8 cellular contexts compared by ENCODE assay signal in the genomic region with DNA sequence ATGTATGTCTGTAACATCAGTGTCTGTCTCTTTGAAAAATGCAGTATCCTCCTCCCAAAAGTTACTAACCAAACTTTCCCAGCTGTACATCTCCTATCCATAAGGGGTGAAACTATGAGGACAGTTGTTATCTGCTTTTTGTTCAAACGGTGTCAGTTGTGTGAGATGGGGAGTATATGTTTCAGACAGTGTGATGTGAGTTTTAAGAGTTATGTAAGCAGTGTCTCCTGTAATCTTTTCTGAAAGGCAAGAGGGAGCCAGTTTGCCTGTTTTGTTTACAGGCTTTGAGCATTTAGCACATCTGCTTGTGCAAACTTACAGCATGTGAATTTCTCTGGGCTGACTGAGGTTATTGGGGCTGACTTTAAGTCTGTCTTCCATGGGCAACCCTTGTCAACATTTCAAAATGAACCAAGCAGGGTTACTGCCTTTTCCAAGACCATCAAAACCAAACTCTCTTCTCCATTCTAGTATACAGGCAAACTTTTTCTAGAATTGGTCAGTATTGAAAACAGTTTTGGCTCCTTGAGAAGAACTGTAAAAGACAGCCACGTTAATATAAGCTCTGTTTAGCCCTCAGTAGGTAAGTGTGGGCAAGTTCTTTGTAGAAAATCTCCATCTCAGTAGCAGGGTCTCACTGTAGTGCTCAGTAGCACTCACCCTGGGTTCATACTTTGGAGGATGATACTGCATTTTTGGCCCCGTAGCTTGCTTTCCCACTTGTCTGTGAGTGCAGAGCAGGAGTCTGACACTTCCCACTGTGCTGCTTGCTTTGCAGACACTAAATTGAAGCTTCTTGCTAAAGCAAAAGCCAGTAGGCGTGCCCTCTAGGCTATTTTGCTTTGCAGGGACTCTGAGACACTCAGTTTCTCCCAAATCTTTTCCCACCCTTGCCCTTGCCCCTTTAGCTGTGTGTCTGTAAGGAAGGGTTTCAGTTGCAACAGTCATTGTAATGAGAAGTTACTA. TPM values are rescaled to one million over a fixed set of nuclear protein-coding genes. Genes with fewer than 3 reads are reported as not detected.
DNase-seq lines count a peak whose midpoint lies in the region; ATAC-seq and TF ChIP-seq lines count a peak whose summit lies in the region.

No MANE protein-coding gene starts in this region.

- no peaks in the 10 kb centered on the region for H3K27me3 ChIP-seq in HUES48 (ENCODE audit: control insufficient read depth, insufficient read depth, low read length)
- H3K27me3 ChIP-seq in psoas muscle (ENCODE audit: insufficient read depth in 3 of 3, low read length in 2 of 3), result no peaks in the 10 kb centered on the region

- TF ChIP-seq CTCF in VCaP (conservative IDR thresholded peaks at IDR 0.05) (no peak), psoas muscle (IDR thresholded peaks at IDR 0.05) (no peak)

- no peak overlapping the region for H3K9ac ChIP-seq in HUES48 (ENCODE audit: low read depth, low read length)

- DNase-seq in fibroblast of peridontal ligament (ENCODE audit: extremely low read depth), result peak; percentile 35
- DNase-seq in psoas muscle, result no peak
- DNase-seq in NCI-H446 treated with DMSO at 0.1 percent for 48 hours (lab: John Stamatoyannopoulos, UW), result no peak
- no peak for DNase-seq in HT-29 (ENCODE audit: low spot score)

- WGBS in psoas muscle, 3 donors, result 52 to 62% (median 53%) methylated on average over 4 of the region's 4 CpGs

- H3K4me3 ChIP-seq in HUES48 (ENCODE audit: low read depth, low read length) (no peak overlapping the region), psoas muscle (no peak overlapping the region)

- ATAC-seq in psoas muscle (peak in 1 of 4 donors; percentile 26), HG03565 (IDR thresholded peaks at IDR 0.05; ENCODE audit: unreplicated experiment) (no peak), HG02623 (IDR thresholded peaks at IDR 0.05; ENCODE audit: unreplicated experiment) (no peak)

- H3K9me3 ChIP-seq in HUES48 (ENCODE audit: control insufficient read depth, insufficient read depth, low read length) (no peaks in the 10 kb centered on the region), psoas muscle (no peaks in the 10 kb centered on the region)

- H3K27ac ChIP-seq in HUES48 (ENCODE audit: low read depth, low read length) (peak overlapping the region; percentile 78), VCaP (peak overlapping the region; percentile 54), psoas muscle (peak overlapping the region; percentile 56)

- intact Hi-C loops in psoas muscle (cut with DNase I), result no loop called here

- H3K36me3 ChIP-seq in HUES48 (ENCODE audit: control insufficient read depth, insufficient read depth, low read length), result peaks cover 65% of the 10 kb centered on the region
- H3K36me3 ChIP-seq in psoas muscle (ENCODE audit: insufficient read depth in 1 of 2, low read depth in 1 of 2), result no peaks in the 10 kb centered on the region

- H3K4me1 ChIP-seq in HUES48 (ENCODE audit: control insufficient read depth, insufficient read depth, low read length), result peaks cover 21% of the 10 kb centered on the region
- peaks cover 25% of the 10 kb centered on the region for H3K4me1 ChIP-seq in psoas muscle

RNA-seq across cellular contexts. Expression of gene CACYBP, which starts 34.5 kb away (rescaled TPM):
- total RNA-seq in psoas muscle, result 100 to 1,000 TPM in 1 of 4 donors, 10 to 100 TPM in 3; 69.4 to 113 (median 77.2) TPM
- polyA plus RNA-seq in psoas muscle, result 100 to 1,000 TPM in 2 of 3 donors, 10 to 100 TPM in 1; 94.3 to 260 (median 156) TPM
- 210 and 211 TPM in 2 replicates for total RNA-seq in HT-29 (2014; rRNA removed; shearing (Covaris generic))

RNA-seq across cellular contexts. Expression of gene MRPS14, which starts 57.9 kb away (rescaled TPM):
- 10 to 100 TPM; 21.6 to 27.4 (median 24.3) TPM for total RNA-seq in psoas muscle
- 10 to 100 TPM; 21.8 to 40.7 (median 29.6) TPM for polyA plus RNA-seq in psoas muscle
- total RNA-seq in HT-29 (2014; rRNA removed; shearing (Covaris generic)), result 18.7 and 18.8 TPM in 2 replicates
